In the genomic region with DNA sequence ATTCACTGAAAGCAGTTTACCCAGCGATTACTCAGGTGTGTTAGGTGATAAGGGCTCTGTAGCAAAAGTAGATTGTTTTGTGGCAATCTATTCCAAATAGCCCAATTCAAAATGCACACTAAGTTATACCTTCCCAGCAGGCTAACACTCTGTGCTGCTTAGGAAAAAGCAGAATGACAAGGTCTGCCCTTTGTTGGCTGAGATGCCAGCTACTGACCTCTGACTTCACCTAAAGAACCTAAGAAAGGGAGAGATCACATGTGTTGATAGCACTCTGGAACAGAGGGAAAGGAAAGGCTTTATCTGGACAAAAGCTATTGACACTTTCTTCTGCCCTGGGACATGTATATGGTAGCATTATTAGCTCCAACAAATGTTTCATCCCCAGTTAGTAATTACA, we compare ENCODE assay signal across 36 cellular contexts.
DNase-seq lines count a peak whose midpoint lies in the region; ATAC-seq, FAIRE-seq and TF ChIP-seq lines count a peak whose summit lies in the region.
"Had no signal": no experiment of that assay in that cellular context is flagged by ENCODE, and none has a peak within 500 bp of the region (broad histone marks: within the 10 kb centered on the region; RNA-seq: fewer than 3 reads in every experiment).

No MANE protein-coding gene starts in this region.

- H3F3A ChIP-seq in neural progenitor cell (ENCODE audit: low read depth) = peaks cover 22% of the 10 kb centered on the region

- no peaks in the 10 kb centered on the region for H3K36me3 ChIP-seq in HepG2 (replicated peaks in 1 of 2; ENCODE audit: control insufficient read depth in 1 of 2, insufficient read depth in 2 of 2, low read length in 2 of 2)
- no peaks in the 10 kb centered on the region for H3K36me3 ChIP-seq in right lobe of liver
- H3K36me3 ChIP-seq in neural progenitor cell = no peaks in the 10 kb centered on the region
- H3K36me3 ChIP-seq in neuronal stem cell (replicated peaks in 1 of 2; ENCODE audit: control insufficient read depth in 2 of 2, insufficient read depth in 2 of 2, low read length in 2 of 2) = no peaks in the 10 kb centered on the region
- H3K36me3 ChIP-seq in HAP-1 (replicated peaks) = no peaks in the 10 kb centered on the region
- H3K36me3 ChIP-seq: BE2C; BLaER1; BLaER1 treated with 17β-estradiol and CSF1 and Interleukin-3, amounts not matched to agents 10 nM and 100 nM had no signal

- DNase-seq in HepG2 (ENCODE audit: low spot score) (no peak), right lobe of liver (no peak), left colon (no peak), neural progenitor cell (ENCODE audit: low spot score) (peak; percentile 55), neuronal stem cell (ENCODE audit: low spot score) (peak; percentile 51), HAP-1 (ENCODE audit: low spot score in 2 of 2) (no peak), nephron progenitor cell (no peak)
- DNase-seq: 8988T; ACHN; AML-193; BE2C; C1 segment of cervical spinal cord; Caco-2; Calu3; CD4-positive, alpha-beta memory T cell; CD4-positive, alpha-beta T cell; CD4-positive, CD25-positive, alpha-beta regulatory T cell; CD8-positive, alpha-beta memory T cell; CD8-positive, alpha-beta T cell; COR-L47; DMS 273 treated with DMSO at 0.1 percent for 48 hours; DMS153; DMS53; DMS79; DMS79 treated with DMSO at 0.1 percent for 48 hours; DND-41; EL had no signal

- H3K9me3 ChIP-seq in HepG2 (ENCODE audit: low read length) (no peaks in the 10 kb centered on the region), right lobe of liver (no peaks in the 10 kb centered on the region), neural progenitor cell (ENCODE audit: low read depth) (no peaks in the 10 kb centered on the region), neuronal stem cell (replicated peaks in 1 of 2; ENCODE audit: control insufficient read depth in 2 of 2, insufficient read depth in 1 of 2, low read depth in 1 of 2, low read length in 2 of 2) (no peaks in the 10 kb centered on the region), HAP-1 (no peaks in the 10 kb centered on the region)
- H3K9me3 ChIP-seq: A549; BE2C; BLaER1; BLaER1 treated with 17β-estradiol and CSF1 and Interleukin-3, amounts not matched to agents 10 nM and 100 nM; Caco-2 had no signal

- H3K9ac ChIP-seq in HepG2 (ENCODE audit: insufficient read depth, low read depth, low read length) = no peak overlapping the region
- H3K9ac ChIP-seq in neural progenitor cell = no peak overlapping the region
- no peak overlapping the region for H3K9ac ChIP-seq in neuronal stem cell (ENCODE audit: low read depth, low read length, poor library complexity)
- H3K9ac ChIP-seq: BLaER1; BLaER1 treated with 17β-estradiol and CSF1 and Interleukin-3, amounts not matched to agents 10 nM and 100 nM had no signal

- peaks cover 23% of the 10 kb centered on the region for H3K4me1 Mint-ChIP-seq in neural progenitor cell
- H3K4me1 Mint-ChIP-seq in nephron progenitor cell = peaks cover 15% of the 10 kb centered on the region
- H3K4me1 Mint-ChIP-seq: B cell; CD14-positive monocyte; CD4-positive, alpha-beta memory T cell; CD4-positive, CD25-positive, alpha-beta regulatory T cell; CD8-positive, alpha-beta memory T cell had no signal

- CTCF ChIA-PET in HepG2 (lab: Yijun Ruan, JAX; ENCODE audit: low intra/inter-chr PET ratio, low total read pairs) = no interaction called here

- no peak overlapping the region for H2BK120ac ChIP-seq in neuronal stem cell (ENCODE audit: low read depth, low read length)

- no peak for ATAC-seq in HepG2
- no peak for ATAC-seq in right lobe of liver
- ATAC-seq in left colon = peak; percentile 62
- ATAC-seq in HG03457 (IDR thresholded peaks at IDR 0.05; ENCODE audit: unreplicated experiment) = no peak
- ATAC-seq: A549; CD8-positive, alpha-beta T cell had no signal

- H3K23ac ChIP-seq in neuronal stem cell (ENCODE audit: low read depth, low read length, poor library complexity) = no peak overlapping the region

- H3K27me3 ChIP-seq in HepG2 (ENCODE audit: control insufficient read depth in 1 of 2, insufficient read depth in 2 of 2, low read length in 2 of 2) = no peaks in the 10 kb centered on the region
- no peaks in the 10 kb centered on the region for H3K27me3 ChIP-seq in right lobe of liver
- H3K27me3 ChIP-seq in neural progenitor cell = no peaks in the 10 kb centered on the region
- no peaks in the 10 kb centered on the region for H3K27me3 ChIP-seq in neuronal stem cell (ENCODE audit: control insufficient read depth in 3 of 3, insufficient read depth in 3 of 3, low read depth in 1 of 3, low read length in 3 of 3)
- peaks cover 21% of the 10 kb centered on the region for H3K27me3 ChIP-seq in HAP-1 (ENCODE audit: low read depth)
- H3K27me3 ChIP-seq: BE2C; BLaER1; BLaER1 treated with 17β-estradiol and CSF1 and Interleukin-3, amounts not matched to agents 10 nM and 100 nM had no signal

- H2AFZ ChIP-seq in HepG2 (ENCODE audit: low read length) (no peak overlapping the region), neural progenitor cell (replicated peaks) (no peak overlapping the region), neuronal stem cell (ENCODE audit: low read length) (no peak overlapping the region)

- no peak overlapping the region for H2BK12ac ChIP-seq in neuronal stem cell (ENCODE audit: low read length)

- H4K8ac ChIP-seq in neuronal stem cell (ENCODE audit: low read depth, low read length) = no peak overlapping the region

- no peak for TF ChIP-seq EP300 in HepG2 (IDR thresholded peaks at IDR 0.05; ENCODE audit: low read depth in 2 of 2, low read length in 2 of 2)
- TF ChIP-seq EP300 in HepG2 (CRISPR knock-in tag; IDR thresholded peaks at IDR 0.05; ENCODE audit: borderline replicate concordance) = no peak

- H3K4ac ChIP-seq in neuronal stem cell (ENCODE audit: low read length) = no peak overlapping the region

- POLR2A ChIA-PET in HepG2 (lab: Yijun Ruan, JAX) = no interaction called here

- TF ChIP-seq CTCF in HepG2 (CRISPR knock-in tag; IDR thresholded peaks at IDR 0.05) (no peak), right lobe of liver (IDR thresholded peaks at IDR 0.05) (no peak), neural progenitor cell (IDR thresholded peaks at IDR 0.05) (no peak), nephron progenitor cell (IDR thresholded peaks at IDR 0.05) (no peak)

- no peak overlapping the region for H2AK5ac ChIP-seq in neuronal stem cell (ENCODE audit: low read depth, low read length)

- H3K4me2 ChIP-seq in HepG2 (ENCODE audit: low read depth, low read length) (no peak overlapping the region), neural progenitor cell (peak overlapping the region; percentile 57), neuronal stem cell (ENCODE audit: insufficient read depth, low read length, poor library complexity, severe bottlenecking) (no peak overlapping the region)
- H3K4me2 ChIP-seq: A549; BLaER1; BLaER1 treated with 17β-estradiol and CSF1 and Interleukin-3, amounts not matched to agents 10 nM and 100 nM had no signal

- H4K91ac ChIP-seq in neuronal stem cell (ENCODE audit: low read depth, low read length, poor library complexity) = no peak overlapping the region

- H3K27ac ChIP-seq in HepG2 (ENCODE audit: extremely low read length, insufficient read depth, low read length) (no peak overlapping the region), right lobe of liver (no peak overlapping the region), neural progenitor cell (no peak overlapping the region), neuronal stem cell (replicated peaks; ENCODE audit: low read length) (peak overlapping the region; percentile 26)
- H3K27ac ChIP-seq: 22Rv1; A549; BLaER1; BLaER1 treated with 17β-estradiol and CSF1 and Interleukin-3, amounts not matched to agents 10 nM and 100 nM; C4-2B had no signal

- no peaks in the 10 kb centered on the region for H4K20me1 ChIP-seq in HepG2 (ENCODE audit: insufficient read depth, low read length)
- no peaks in the 10 kb centered on the region for H4K20me1 ChIP-seq in neural progenitor cell (ENCODE audit: low read depth)
- H4K20me1 ChIP-seq: BLaER1; BLaER1 treated with 17β-estradiol and CSF1 and Interleukin-3, amounts not matched to agents 10 nM and 100 nM had no signal

- no peaks in the 10 kb centered on the region for H3K79me1 ChIP-seq in neuronal stem cell (ENCODE audit: low read depth, low read length)

- no peak overlapping the region for H3K18ac ChIP-seq in neuronal stem cell (ENCODE audit: low read length)

- no peak overlapping the region for H3K14ac ChIP-seq in neuronal stem cell (ENCODE audit: low read length)

- peaks cover 2% of the 10 kb centered on the region for H3K36me3 Mint-ChIP-seq in neural progenitor cell
- H3K36me3 Mint-ChIP-seq in nephron progenitor cell (ENCODE audit: low read depth) = no peaks in the 10 kb centered on the region
- H3K36me3 Mint-ChIP-seq: CD14-positive monocyte; CD4-positive, alpha-beta memory T cell; CD4-positive, CD25-positive, alpha-beta regulatory T cell; CD8-positive, alpha-beta memory T cell; CD8-positive, alpha-beta T cell had no signal

- BruUV-seq in HepG2 (replicated peaks; lab: Mats Ljungman, UMichigan) = no TSS peak

- no peaks in the 10 kb centered on the region for H3K9me3 Mint-ChIP-seq in neural progenitor cell
- no peaks in the 10 kb centered on the region for H3K9me3 Mint-ChIP-seq in nephron progenitor cell
- H3K9me3 Mint-ChIP-seq: CD4-positive, alpha-beta memory T cell; CD4-positive, alpha-beta T cell; CD8-positive, alpha-beta T cell had no signal

- H3K27ac Mint-ChIP-seq in neural progenitor cell = no peak overlapping the region
- no peak overlapping the region for H3K27ac Mint-ChIP-seq in nephron progenitor cell
- H3K27ac Mint-ChIP-seq: B cell; CD4-positive, alpha-beta memory T cell; CD4-positive, alpha-beta T cell; CD4-positive, CD25-positive, alpha-beta regulatory T cell; CD8-positive, alpha-beta memory T cell; CD8-positive, alpha-beta T cell had no signal

- intact Hi-C loops in HepG2 (cut with micrococcal nuclease; ENCODE audit: unreplicated experiment) = no loop called here
- intact Hi-C loops in right lobe of liver (cut with DNase I) = no loop called here
- intact Hi-C loops in left colon (cut with DNase I, micrococcal nuclease) = no loop called here

- H2BK15ac ChIP-seq in neuronal stem cell (ENCODE audit: low read length) = no peak overlapping the region

- TF ChIP-seq POLR2A in HepG2 (IDR thresholded peaks at IDR 0.05; ENCODE audit: insufficient read depth in 1 of 2, low read depth in 2 of 2, low read length in 2 of 2) (no peak), right lobe of liver (IDR thresholded peaks at IDR 0.05) (no peak)

- no peak for TF ChIP-seq RAD21 in HepG2 (CRISPR knock-in tag; IDR thresholded peaks at IDR 0.05)

- H2BK5ac ChIP-seq in neuronal stem cell (ENCODE audit: low read length) = no peak overlapping the region

- H3K79me2 ChIP-seq in HepG2 (ENCODE audit: insufficient read depth, low read length) (no peaks in the 10 kb centered on the region), neural progenitor cell (ENCODE audit: low read depth) (no peaks in the 10 kb centered on the region)

- H3K4me1 ChIP-seq in HepG2 (ENCODE audit: insufficient read depth, low read length) (no peaks in the 10 kb centered on the region), right lobe of liver (no peaks in the 10 kb centered on the region), neural progenitor cell (peaks cover 48% of the 10 kb centered on the region), neuronal stem cell (ENCODE audit: control insufficient read depth in 2 of 2, insufficient read depth in 1 of 2, low read depth in 1 of 2, low read length in 2 of 2) (peaks cover 8 to 10% of the 10 kb centered on the region in 2 donors), HAP-1 (no peaks in the 10 kb centered on the region)
- H3K4me1 ChIP-seq: A549; BLaER1; BLaER1 treated with 17β-estradiol and CSF1 and Interleukin-3, amounts not matched to agents 10 nM and 100 nM; Caco-2 had no signal

- H3K27me3 Mint-ChIP-seq in neural progenitor cell (ENCODE audit: insufficient read depth, low read depth) (no peaks in the 10 kb centered on the region), nephron progenitor cell (ENCODE audit: low read depth, poor library complexity) (no peaks in the 10 kb centered on the region)
- H3K27me3 Mint-ChIP-seq: B cell; CD4-positive, alpha-beta memory T cell; CD4-positive, alpha-beta T cell; CD4-positive, CD25-positive, alpha-beta regulatory T cell had no signal

- no peak overlapping the region for H3K4me3 ChIP-seq in HepG2 (replicated peaks in 1 of 3; ENCODE audit: insufficient read depth in 1 of 3, low read depth in 2 of 3, low read length in 3 of 3)
- no peak overlapping the region for H3K4me3 ChIP-seq in right lobe of liver
- no peak overlapping the region for H3K4me3 ChIP-seq in neural progenitor cell
- no peak overlapping the region for H3K4me3 ChIP-seq in neuronal stem cell (ENCODE audit: low read length in 2 of 2)
- no peak overlapping the region for H3K4me3 ChIP-seq in HAP-1
- H3K4me3 ChIP-seq: A549; BLaER1; BLaER1 treated with 17β-estradiol and CSF1 and Interleukin-3, amounts not matched to agents 10 nM and 100 nM had no signal

- H3K4me3 Mint-ChIP-seq in neural progenitor cell (no peak overlapping the region), nephron progenitor cell (no peak overlapping the region)
- H3K4me3 Mint-ChIP-seq: B cell; CD14-positive monocyte; CD4-positive, alpha-beta memory T cell; CD4-positive, alpha-beta T cell; CD4-positive, CD25-positive, alpha-beta regulatory T cell; CD8-positive, alpha-beta memory T cell; CD8-positive, alpha-beta T cell had no signal

- FAIRE-seq in HepG2 (lab: Jason Lieb, UNC) = no peak
- FAIRE-seq: A204.1, A549 had no signal

- in situ Hi-C loops in HepG2 (cut with HindIII; ENCODE audit: extremely low pct_ligation_motif_present, low pct_unique_long_range_greater_than_20kb) (no loop called here), HAP-1 (cut with MboI; ENCODE audit: low sequenced_read_pairs) (no loop called here)

- 3% methylated on average over 1 of the region's 1 CpG for WGBS in HepG2 (ENCODE audit: low lambda C conversion rate)
- 33% methylated on average over 1 of the region's 1 CpG for WGBS in right lobe of liver (ENCODE audit: insufficient coverage, low coverage, low lambda C conversion rate, missing lambda C conversion rate)
- no CpG with 5 or more reads among the region's 1 CpG for WGBS in neuronal stem cell (ENCODE audit: extremely low coverage in 2 of 2, insufficient read length in 2 of 2, insufficient replicate concordance in 1 of 2), 2 donors

Comparison
In these comparisons a context has a peak if more than half of its experiments do, and no peak if none do; other contexts are left out.
1. DNase-seq: peak in neural progenitor cell (single experiment) and neuronal stem cell (single experiment); none in HepG2 (single experiment), right lobe of liver (0 of 3), left colon (0 of 2), HAP-1 (0 of 2) and nephron progenitor cell (single experiment).